In genomic region chr5:62779010-62779422, GRCh38 we compare ENCODE assay signal across 1 cellular context.
TF ChIP-seq lines count a peak whose summit lies in the region.

No MANE protein-coding gene starts in this region.

TF ChIP-seq in HCT116, 20 proteins besides CTCF, POLR2A, EP300 and RAD21 (continued from another document):
- TF ChIP-seq, protein P1, sequence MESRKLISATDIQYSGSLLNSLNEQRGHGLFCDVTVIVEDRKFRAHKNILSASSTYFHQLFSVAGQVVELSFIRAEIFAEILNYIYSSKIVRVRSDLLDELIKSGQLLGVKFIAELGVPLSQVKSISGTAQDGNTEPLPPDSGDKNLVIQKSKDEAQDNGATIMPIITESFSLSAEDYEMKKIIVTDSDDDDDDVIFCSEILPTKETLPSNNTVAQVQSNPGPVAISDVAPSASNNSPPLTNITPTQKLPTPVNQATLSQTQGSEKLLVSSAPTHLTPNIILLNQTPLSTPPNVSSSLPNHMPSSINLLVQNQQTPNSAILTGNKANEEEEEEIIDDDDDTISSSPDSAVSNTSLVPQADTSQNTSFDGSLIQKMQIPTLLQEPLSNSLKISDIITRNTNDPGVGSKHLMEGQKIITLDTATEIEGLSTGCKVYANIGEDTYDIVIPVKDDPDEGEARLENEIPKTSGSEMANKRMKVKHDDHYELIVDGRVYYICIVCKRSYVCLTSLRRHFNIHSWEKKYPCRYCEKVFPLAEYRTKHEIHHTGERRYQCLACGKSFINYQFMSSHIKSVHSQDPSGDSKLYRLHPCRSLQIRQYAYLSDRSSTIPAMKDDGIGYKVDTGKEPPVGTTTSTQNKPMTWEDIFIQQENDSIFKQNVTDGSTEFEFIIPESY (IDR thresholded peaks at IDR 0.05; ENCODE audit: extremely low read depth, insufficient replicate concordance, low read length) = no peak
- no peak for TF ChIP-seq MAX (IDR thresholded peaks at IDR 0.05)
- no peak for TF ChIP-seq FOSL1 (IDR thresholded peaks at IDR 0.05; ENCODE audit: low read depth)
- no peak for TF ChIP-seq SP1 (IDR thresholded peaks at IDR 0.05; ENCODE audit: low read depth)
- TF ChIP-seq CBX3 (IDR thresholded peaks at IDR 0.05; ENCODE audit: low read depth) = no peak
- no peak for TF ChIP-seq POLR2AphosphoS5 (IDR thresholded peaks at IDR 0.05; ENCODE audit: low read depth, low read length)
- no peak for TF ChIP-seq EZH2 (IDR thresholded peaks at IDR 0.05)
- no peak for TF ChIP-seq JUND (IDR thresholded peaks at IDR 0.05)
- TF ChIP-seq CEBPB (IDR thresholded peaks at IDR 0.05; ENCODE audit: low read depth) = no peak
- TF ChIP-seq ZNF274 (IDR thresholded peaks at IDR 0.05; ENCODE audit: low read depth, low read length) = no peak
- TF ChIP-seq ZFX (IDR thresholded peaks at IDR 0.05) = no peak
